8 cellular contexts compared by ENCODE assay signal in the genomic region with DNA sequence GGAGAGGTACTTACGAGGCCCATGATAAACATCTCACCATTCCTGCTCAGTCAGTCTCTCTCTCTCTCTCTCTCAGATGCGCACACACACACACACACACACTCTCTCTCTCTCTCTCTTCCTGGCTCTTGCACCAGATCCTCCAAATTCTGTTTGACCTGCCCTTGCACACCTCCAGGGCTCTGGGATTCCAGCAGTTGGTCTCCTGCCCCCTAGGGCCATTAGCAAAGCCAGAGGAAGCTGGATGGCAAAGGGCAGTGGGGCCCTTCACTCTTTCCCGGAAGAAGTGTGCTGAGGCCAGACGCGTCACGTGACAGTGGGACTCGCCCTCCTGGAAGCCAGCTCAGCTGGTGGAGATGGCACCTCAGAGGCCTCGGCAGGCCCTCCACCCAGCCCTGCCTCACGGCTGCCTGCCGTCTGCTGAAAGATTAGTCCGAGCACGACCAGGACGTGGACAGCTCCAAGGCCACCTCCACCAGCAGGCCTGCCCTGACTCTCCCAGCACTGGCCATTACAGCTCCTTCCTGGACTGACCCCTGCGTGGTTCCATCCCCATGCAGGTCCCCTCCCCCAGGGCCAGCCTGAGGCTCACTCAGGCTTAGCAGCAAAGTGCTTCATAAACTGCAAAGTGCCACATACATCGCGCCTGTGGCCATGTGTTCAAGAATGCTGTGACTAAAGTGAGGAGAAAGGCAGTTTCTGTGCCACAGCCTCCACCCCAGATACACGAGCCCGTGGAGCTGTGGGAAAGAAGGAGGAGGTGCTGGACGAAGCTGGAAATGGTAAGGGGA.
A peak's percentile ranks its signal among the peaks of the same experiment; 100 is the strongest.
DNase-seq lines count a peak whose midpoint lies in the region; ATAC-seq and TF ChIP-seq lines count a peak whose summit lies in the region.

No MANE protein-coding gene starts in this region.

- TF ChIP-seq CTCF in AG10803 (conservative IDR thresholded peaks at IDR 0.05; ENCODE audit: low read length): no peak
- TF ChIP-seq CTCF in Loucy (conservative IDR thresholded peaks at IDR 0.05; ENCODE audit: low read length): no peak

- peak overlapping the region; percentile 65 for H3K27ac ChIP-seq in subcutaneous abdominal adipose tissue (ENCODE audit: low read depth, low read length)

- DNase-seq in AG10803 (ENCODE audit: low read depth): peak; percentile 15
- peak; percentile 49 for DNase-seq in amniotic epithelial cell (ENCODE audit: low read depth)
- DNase-seq in left kidney (ENCODE audit: low read depth, low spot score): peak; percentile 81
- DNase-seq in effector CD8-positive, alpha-beta T cell (lab: John Stamatoyannopoulos, UW): no peak
- no peak for DNase-seq in NCI-H774 (lab: John Stamatoyannopoulos, UW)

- no peak for ATAC-seq in GM21529 (IDR thresholded peaks at IDR 0.05; ENCODE audit: unreplicated experiment)

- H3K4me2 ChIP-seq in Loucy (ENCODE audit: low read depth, low read length, poor library complexity, severe bottlenecking): peak overlapping the region; percentile 59

- H3K36me3 ChIP-seq in Loucy (ENCODE audit: insufficient read depth, low read length) (no peaks in the 10 kb centered on the region), subcutaneous abdominal adipose tissue (ENCODE audit: control insufficient read depth in 5 of 5, insufficient read depth in 5 of 5, low read length in 5 of 5) (peaks cover 0 to 25% (median 0%) of the 10 kb centered on the region in 5 donors)

- H3K4me1 ChIP-seq in Loucy (ENCODE audit: insufficient read depth, low read length, poor library complexity, severe bottlenecking) (peaks cover 24% of the 10 kb centered on the region), subcutaneous abdominal adipose tissue (ENCODE audit: control insufficient read depth in 5 of 5, insufficient read depth in 5 of 5, low read length in 5 of 5) (peaks cover 7 to 87% (median 75%) of the 10 kb centered on the region in 5 donors)

- H3K79me2 ChIP-seq in Loucy (ENCODE audit: insufficient read depth, low read length): no peaks in the 10 kb centered on the region

- H3K9me3 ChIP-seq in Loucy (ENCODE audit: insufficient read depth, low read depth, low read length): no peaks in the 10 kb centered on the region
- H3K9me3 ChIP-seq in subcutaneous abdominal adipose tissue (ENCODE audit: control insufficient read depth in 5 of 5, low read length in 5 of 5): no peaks in the 10 kb centered on the region

- no peaks in the 10 kb centered on the region for H3K9me2 ChIP-seq in Loucy (replicated peaks; ENCODE audit: low read depth, low read length)

- H4K20me1 ChIP-seq in Loucy (ENCODE audit: insufficient read depth, low read length, poor library complexity, severe bottlenecking): no peaks in the 10 kb centered on the region

- no peaks in the 10 kb centered on the region for H3F3A ChIP-seq in Loucy (ENCODE audit: low read depth)

- H3K9ac ChIP-seq in Loucy (ENCODE audit: low read depth, low read length, poor library complexity, severe bottlenecking): peak overlapping the region; percentile 61
- peak overlapping the region in 1 of 5 donors; percentile 55 for H3K9ac ChIP-seq in subcutaneous abdominal adipose tissue (ENCODE audit: low read length in 5 of 5)

- H3K27me3 ChIP-seq in Loucy (ENCODE audit: insufficient read depth, low read length, poor library complexity, severe bottlenecking) (peaks cover 58% of the 10 kb centered on the region), subcutaneous abdominal adipose tissue (ENCODE audit: control insufficient read depth in 5 of 5, insufficient read depth in 4 of 5, low read length in 5 of 5) (peaks cover 8 to 42% (median 35%) of the 10 kb centered on the region in 5 donors)

- H3K4me3 ChIP-seq in AG10803 (ENCODE audit: low read length) (no peak overlapping the region), Loucy (ENCODE audit: low read length, poor library complexity, severe bottlenecking) (peak overlapping the region; percentile 67), subcutaneous abdominal adipose tissue (ENCODE audit: low read depth in 1 of 5, low read length in 5 of 5) (peak overlapping the region; percentile 25 to 91 (median 80))

- H2AFZ ChIP-seq in Loucy (ENCODE audit: low read length): peak overlapping the region; percentile 45; the same call in 1 of the 2 replicates

Comparison
In these comparisons a context has a peak if more than half of its experiments do, and no peak if none do; other contexts are left out.
1. DNase-seq: peak in AG10803 (single experiment), amniotic epithelial cell (single experiment) and left kidney (single experiment); none in effector CD8-positive, alpha-beta T cell (single experiment) and NCI-H774 (single experiment).